In genomic region chr6:53161481-53162009, GRCh38 we compare ENCODE assay signal across 20 cellular contexts. TPM values are rescaled to one million over a fixed set of nuclear protein-coding genes. Genes with fewer than 3 reads are reported as not detected.
"Had no signal": no experiment of that assay in that cellular context is flagged by ENCODE, and none has a peak within 500 bp of the region (broad histone marks: within the 10 kb centered on the region; RNA-seq: fewer than 3 reads in every experiment).

No MANE protein-coding gene starts in this region.

- H3K4me3 ChIP-seq: skin epidermis, transverse colon had no signal

- DNase-seq: activated CD4-positive, alpha-beta memory T cell treated with anti-CD3 and anti-CD28 coated beads, Interleukin-2, amount 10 ng/mL, durations not matched to agents 7 days and 5 days; activated CD4-positive, alpha-beta T cell treated with anti-CD3 and anti-CD28 coated beads for 36 hours; activated naive CD4-positive, alpha-beta T cell treated with anti-CD3 and anti-CD28 coated beads, Interleukin-2, amount 10 ng/mL, durations not matched to agents 7 days and 5 days; activated T-cell treated with anti-CD3 and anti-CD28 coated beads, Interleukin-2, amount 50 U/mL, for 24 hours; amniotic stem cell; cerebellar nuclear complex; glutamatergic neuron; hypothalamus; left ventricle myocardium superior; nucleus accumbens; stimulated activated CD4-positive, alpha-beta T cell treated with anti-CD3 and anti-CD28 coated beads, Interleukin-4, amount 100 ng/mL, for 4 hours; stimulated activated CD8-positive, alpha-beta memory T cell treated with anti-CD3 and anti-CD28 coated beads, Interleukin-4, amount 100 ng/mL, for 48 hours; stimulated activated naive CD4-positive, alpha-beta T cell treated with Interleukin-2 at 50 U/mL for 16 hours; substantia nigra; T-helper 17 cell; transverse colon; WERI-Rb-1 had no signal

- H3K27ac ChIP-seq: skin epidermis, WERI-Rb-1 had no signal

- ATAC-seq: activated CD4-positive, alpha-beta T cell treated with anti-CD3 and anti-CD28 coated beads for 36 hours; esophagus mucosa; left ventricle myocardium superior; T-helper 17 cell had no signal

- H3K4me1 ChIP-seq: transverse colon had no signal

- H3K27me3 ChIP-seq: transverse colon had no signal

- H3K36me3 ChIP-seq: transverse colon, WERI-Rb-1 had no signal

RNA-seq across cellular contexts. Expression of gene GCM1, which starts 12.9 kb away (rescaled TPM):
- total RNA-seq: esophagus mucosa, kidney epithelial cell, left ventricle myocardium superior had no signal
